Comparison of ENCODE assay signal across 8 cellular contexts in genomic region chr17:45149037-45149668, GRCh38. TPM values are rescaled to one million over a fixed set of nuclear protein-coding genes. Genes with fewer than 3 reads are reported as not detected.
DNase-seq lines count a peak whose midpoint lies in the region; ATAC-seq and TF ChIP-seq lines count a peak whose summit lies in the region.

No MANE protein-coding gene starts in this region.

- DNase-seq in ELF-1 (ENCODE audit: low read depth, low spot score) (peak; percentile 97), NCI-H748 treated with DMSO at 0.1 percent for 48 hours (lab: John Stamatoyannopoulos, UW) (peak; percentile 78), dermis microvascular lymphatic vessel endothelial cell (ENCODE audit: low read depth in 2 of 2) (peak; percentile 54 to 87), left lung (peak; percentile 91 to 93)
- DNase-seq in activated CD4-positive, alpha-beta T cell treated with anti-CD3 and anti-CD28 coated beads, Interleukin-2, amount 50 U/mL, for 48 hours: peak; percentile 76 to 84
- peak; percentile 80 for DNase-seq in stimulated activated CD4-positive, alpha-beta T cell treated with anti-CD3 and anti-CD28 coated beads, Interleukin-4, amount 100 ng/mL, for 24 hours

- H3K4me1 ChIP-seq in left lung: peaks cover 17 to 50% of the 10 kb centered on the region in 2 donors

- no peaks in the 10 kb centered on the region for H3K36me3 ChIP-seq in left lung

- peak overlapping the region; percentile 71 to 73 for H3K4me3 ChIP-seq in left lung

- peak; percentile 78 to 84 for TF ChIP-seq CTCF in left lung (IDR thresholded peaks at IDR 0.05)

- H3K27me3 ChIP-seq in left lung: no peaks in the 10 kb centered on the region

- ATAC-seq in HG03432 (IDR thresholded peaks at IDR 0.05; ENCODE audit: unreplicated experiment) (peak; percentile 25), left lung (peak; percentile 72), HG03139 (IDR thresholded peaks at IDR 0.05; ENCODE audit: unreplicated experiment) (no peak)

- H3K27ac ChIP-seq in left lung: peak overlapping the region; percentile 95 to 98

- no peaks in the 10 kb centered on the region for H3K9me3 ChIP-seq in left lung

- intact Hi-C loops in left lung (cut with DNase I): no loop called here

RNA-seq across cellular contexts. Expression of gene HEXIM1, which starts 0.9 kb away (rescaled TPM):
- total RNA-seq in dermis microvascular lymphatic vessel endothelial cell (4.9 and 8.2 TPM in 2 replicates), left lung (10 to 100 TPM; 27.3 to 34.6 TPM)

RNA-seq across cellular contexts. Expression of gene HEXIM2, which starts 12.5 kb away (rescaled TPM):
- 3.2 and 3.7 TPM in 2 replicates for total RNA-seq in dermis microvascular lymphatic vessel endothelial cell
- total RNA-seq in left lung: 1 to 10 TPM; 5.4 to 6.0 TPM

RNA-seq across cellular contexts. Expression of gene ACBD4, which starts 13.7 kb away (rescaled TPM):
- total RNA-seq in dermis microvascular lymphatic vessel endothelial cell: 3.4 and 4.1 TPM in 2 replicates
- 10 to 100 TPM; 10.6 to 15.7 TPM for total RNA-seq in left lung

RNA-seq across cellular contexts. Expression of gene PLCD3, which starts 16.8 kb away (rescaled TPM):
- total RNA-seq in dermis microvascular lymphatic vessel endothelial cell (12.7 and 13.0 TPM in 2 replicates), left lung (10 to 100 TPM; 41.0 to 49.1 TPM)
